In genomic region chr18:70148539-70148938, GRCh38 we compare ENCODE assay signal across 17 cellular contexts.
"Had no signal": no experiment of that assay in that cellular context is flagged by ENCODE, and none has a peak within 500 bp of the region (broad histone marks: within the 10 kb centered on the region; RNA-seq: fewer than 3 reads in every experiment).

No MANE protein-coding gene starts in this region.

- DNase-seq: dermis blood vessel endothelial cell; dorsolateral prefrontal cortex; effector CD4-positive, alpha-beta T cell; effector memory CD4-positive, alpha-beta T cell; foreskin keratinocyte; heart left ventricle; hypothalamus; immature natural killer cell; left cardiac atrium; left lung; left ventricle myocardium superior; lower lobe of right lung; mesenchymal stem cell had no signal

- H3K9me3 ChIP-seq: esophagus muscularis mucosa, gastroesophageal sphincter, left lung, lower lobe of right lung had no signal

- H3K4me2 ChIP-seq: hepatocyte had no signal

- H3K4me1 ChIP-seq: esophagus muscularis mucosa, foreskin keratinocyte, gastroesophageal sphincter, heart left ventricle, left lung, lower lobe of right lung had no signal

- ATAC-seq: foreskin keratinocyte, gastroesophageal sphincter, heart left ventricle, left cardiac atrium, left lung, left ventricle myocardium superior, lower lobe of right lung had no signal

- H3K27ac ChIP-seq: coronary artery, esophagus muscularis mucosa, foreskin keratinocyte, gastroesophageal sphincter, hepatocyte, left lung, lower lobe of right lung had no signal

- H3K4me3 ChIP-seq: coronary artery, dorsolateral prefrontal cortex, esophagus muscularis mucosa, gastroesophageal sphincter, heart left ventricle, hepatocyte, left lung, lower lobe of right lung had no signal

- H3K27me3 ChIP-seq: dorsolateral prefrontal cortex, esophagus muscularis mucosa, foreskin keratinocyte, gastroesophageal sphincter, heart left ventricle, hepatocyte, left lung had no signal

- H2AFZ ChIP-seq: hepatocyte had no signal
